In genomic region chr3:55607844-55608243, GRCh38 we compare ENCODE assay signal across 11 cellular contexts.
DNase-seq lines count a peak whose midpoint lies in the region; ATAC-seq and TF ChIP-seq lines count a peak whose summit lies in the region.
"Had no signal": no experiment of that assay in that cellular context is flagged by ENCODE, and none has a peak within 500 bp of the region (broad histone marks: within the 10 kb centered on the region; RNA-seq: fewer than 3 reads in every experiment).

No MANE protein-coding gene starts in this region.

- H3K27ac ChIP-seq in WERI-Rb-1, result no peak overlapping the region
- no peak overlapping the region for H3K27ac ChIP-seq in RWPE1
- no peak overlapping the region for H3K27ac ChIP-seq in right lobe of liver

- intact Hi-C loops in right lobe of liver (cut with DNase I), result no loop called here

- POLR2A ChIA-PET in RWPE1 (lab: Yijun Ruan, JAX; ENCODE audit: low non-redundant PET), result no interaction called here

- CTCF ChIA-PET in RWPE1 (lab: Yijun Ruan, JAX), result no interaction called here

- H3K4me3 ChIP-seq in WERI-Rb-1 (ENCODE audit: low read depth, low read length) (no peak overlapping the region), right lobe of liver (no peak overlapping the region)

- no peak for TF ChIP-seq POLR2A in right lobe of liver (IDR thresholded peaks at IDR 0.05)

- DNase-seq in OCI-M1 (lab: John Stamatoyannopoulos, UW) (peak; percentile 3), WERI-Rb-1 (no peak), RWPE1 (ENCODE audit: low spot score) (no peak), right lobe of liver (no peak)
- DNase-seq: activated T-cell treated with anti-CD3 and anti-CD28 coated beads, Interleukin-2, amount 50 U/mL, for 48 hours; caudate nucleus; posterior cingulate gyrus had no signal

- H3K4me1 ChIP-seq in right lobe of liver, result peaks cover 0 to 7% (median 0%) of the 10 kb centered on the region in 4 donors

- ATAC-seq in GM18508 (IDR thresholded peaks at IDR 0.05; ENCODE audit: insufficient read depth, unreplicated experiment) (peak; percentile 68), GM19468 (IDR thresholded peaks at IDR 0.05; ENCODE audit: extremely low read depth, unreplicated experiment) (peak; percentile 77), HG03025 (IDR thresholded peaks at IDR 0.05; ENCODE audit: low FRiP score, unreplicated experiment) (peak; percentile 70), right lobe of liver (no peak), GM21528 (IDR thresholded peaks at IDR 0.05; ENCODE audit: low FRiP score, unreplicated experiment) (no peak)

- 73% methylated on average over 3 of the region's 6 CpGs for WGBS in right lobe of liver (ENCODE audit: insufficient coverage, low coverage, low lambda C conversion rate, missing lambda C conversion rate)

- TF ChIP-seq CTCF in WERI-Rb-1 (IDR thresholded peaks at IDR 0.05; ENCODE audit: low read depth, low read length) (no peak), RWPE1 (conservative IDR thresholded peaks at IDR 0.05; ENCODE audit: low read depth) (no peak), right lobe of liver (IDR thresholded peaks at IDR 0.05) (no peak)

- H3K36me3 ChIP-seq in WERI-Rb-1 (no peaks in the 10 kb centered on the region), right lobe of liver (no peaks in the 10 kb centered on the region)

- H3K9me3 ChIP-seq in WERI-Rb-1 (ENCODE audit: severe bottlenecking), result no peaks in the 10 kb centered on the region
- H3K9me3 ChIP-seq in right lobe of liver, result no peaks in the 10 kb centered on the region

- H3K27me3 ChIP-seq in WERI-Rb-1 (ENCODE audit: insufficient read depth, low read depth, severe bottlenecking) (no peaks in the 10 kb centered on the region), right lobe of liver (no peaks in the 10 kb centered on the region)

Comparison
In these comparisons a context has a peak if more than half of its experiments do, and no peak if none do; other contexts are left out.
1. ATAC-seq: peak in GM18508 (single experiment), GM19468 (single experiment) and HG03025 (single experiment); none in right lobe of liver (0 of 4) and GM21528 (single experiment).